In genomic region chr19:44867578-44867977, GRCh38 we compare ENCODE assay signal across 12 cellular contexts. TPM values are rescaled to one million over a fixed set of nuclear protein-coding genes. Genes with fewer than 3 reads are reported as not detected.
"Had no signal": no experiment of that assay in that cellular context is flagged by ENCODE, and none has a peak within 500 bp of the region (broad histone marks: within the 10 kb centered on the region; RNA-seq: fewer than 3 reads in every experiment).

No MANE protein-coding gene starts in this region.

- ATAC-seq: effector memory CD8-positive, alpha-beta T cell had no signal

- H3K27ac ChIP-seq: tibial artery had no signal

- H3K4me3 Mint-ChIP-seq: effector memory CD8-positive, alpha-beta T cell had no signal

- H3K36me3 Mint-ChIP-seq: naive B cell had no signal

- H3K9me3 Mint-ChIP-seq: activated T-helper 2 cell treated with anti-CD3 and anti-CD28 coated beads, Interferon-gamma antibody, Interleukin-2, Interleukin-4, amounts not matched to agents 10 μg/mL and 5 μg/mL and 100 μg/mL, durations not matched to agents 14 hours and 24 hours and 36 hours; effector memory CD8-positive, alpha-beta T cell; naive B cell had no signal

- H3K4me1 Mint-ChIP-seq: naive B cell had no signal

- H3K27ac Mint-ChIP-seq: activated T-helper 2 cell treated with anti-CD3 and anti-CD28 coated beads, Interferon-gamma antibody, Interleukin-2, Interleukin-4, amounts not matched to agents 10 μg/mL and 5 μg/mL and 100 μg/mL, durations not matched to agents 14 hours and 24 hours and 36 hours; effector memory CD8-positive, alpha-beta T cell had no signal

- H3K9me3 ChIP-seq: adrenal gland, tibial artery had no signal

- H3K4me1 ChIP-seq: tibial artery had no signal

- H3K4me3 ChIP-seq: adrenal gland, lung, tibial artery had no signal

- DNase-seq: activated naive CD4-positive, alpha-beta T cell treated with anti-CD3 and anti-CD28 coated beads, Interleukin-2, amount 50 U/mL, for 16 hours; adrenal gland; central memory CD4-positive, alpha-beta T cell; effector memory CD8-positive, alpha-beta T cell; erythroblast; naive B cell; occipital lobe; stimulated activated CD4-positive, alpha-beta T cell treated with anti-CD3 and anti-CD28 coated beads, Interleukin-4, amount 100 ng/mL, for 4 hours; tibial artery had no signal

- H3K27me3 ChIP-seq: adrenal gland, tibial artery had no signal

RNA-seq across cellular contexts. Expression of gene NECTIN2, which starts 21.5 kb away (rescaled TPM):
- total RNA-seq: T-helper 2 cell treated with Interferon-gamma antibody and Interleukin-4, amounts not matched to agents 100 ng/mL and 5 ng/mL, for 36 hours had no signal

RNA-seq across cellular contexts. Expression of gene APOC1, which starts 46.8 kb away (rescaled TPM):
- total RNA-seq: T-helper 2 cell treated with Interferon-gamma antibody and Interleukin-4, amounts not matched to agents 100 ng/mL and 5 ng/mL, for 36 hours had no signal

RNA-seq across cellular contexts. Expression of gene BCAM, which starts 58.7 kb away (rescaled TPM):
- total RNA-seq: activated T-helper 2 cell treated with anti-CD3 and anti-CD28 coated beads, Interferon-gamma antibody, Interleukin-2, Interleukin-4, amounts not matched to agents 10 μg/mL and 5 μg/mL and 100 μg/mL, durations not matched to agents 14 hours and 24 hours and 36 hours; T-helper 2 cell treated with Interferon-gamma antibody and Interleukin-4, amounts not matched to agents 100 ng/mL and 5 ng/mL, for 36 hours had no signal
